Comparison of ENCODE assay signal across 8 cellular contexts in the genomic region with DNA sequence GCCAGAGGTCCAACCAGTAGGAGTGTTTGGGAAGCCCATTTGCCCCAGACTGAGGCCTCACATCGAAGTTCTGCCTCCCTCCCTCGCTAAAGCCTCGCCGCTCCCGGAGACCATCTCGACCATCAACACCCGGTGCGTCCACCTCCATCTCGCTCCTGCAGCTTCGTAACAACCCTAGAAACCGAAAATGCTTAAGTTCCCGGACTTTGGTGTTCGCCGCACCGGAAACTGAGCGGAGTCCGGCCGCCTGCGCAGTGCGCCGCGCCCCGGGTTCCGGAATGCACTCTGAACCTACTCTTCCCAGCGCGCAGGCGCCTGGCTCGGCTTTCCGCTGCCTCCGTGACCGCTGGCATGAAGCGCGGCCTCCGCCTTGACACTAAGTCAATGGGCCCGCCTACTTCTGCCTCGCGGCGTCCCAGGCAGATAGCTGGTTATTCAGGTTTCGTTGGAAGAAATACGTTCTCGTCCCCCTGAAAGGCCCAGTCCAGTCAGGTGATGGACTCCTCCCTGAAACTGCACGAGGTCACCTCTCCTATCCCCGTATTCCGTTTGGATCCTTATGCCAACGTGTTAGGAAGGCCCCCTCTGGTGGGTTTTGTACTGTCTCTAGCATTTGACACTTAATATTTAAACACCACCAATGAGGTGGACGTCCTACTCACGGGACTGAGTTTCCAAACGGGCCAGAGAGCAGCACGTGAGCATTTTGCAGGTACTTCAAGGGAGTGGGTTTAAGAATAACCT. TPM values are rescaled to one million over a fixed set of nuclear protein-coding genes. Genes with fewer than 3 reads are reported as not detected.
DNase-seq lines count a peak whose midpoint lies in the region; TF ChIP-seq lines count a peak whose summit lies in the region.

No MANE protein-coding gene starts in this region.

- TF ChIP-seq CTCF in cardiac muscle cell (IDR thresholded peaks at IDR 0.05; ENCODE audit: low read depth, low read length) (peak; percentile 28), prostate gland (IDR thresholded peaks at IDR 0.05) (peak in 2 of 4 experiments; percentile 2 to 13), uterus (IDR thresholded peaks at IDR 0.05) (peak in 1 of 4 experiments; percentile 6)

- H3K9me3 ChIP-seq in NT2/D1 (ENCODE audit: insufficient read depth, low read length) = no peaks in the 10 kb centered on the region
- H3K9me3 ChIP-seq in cardiac muscle cell (ENCODE audit: low read depth) = no peaks in the 10 kb centered on the region
- H3K9me3 ChIP-seq in prostate gland = no peaks in the 10 kb centered on the region
- H3K9me3 ChIP-seq in uterus = no peaks in the 10 kb centered on the region

- POLR2A ChIA-PET in HEK293T (lab: Yijun Ruan, JAX) = interaction anchor here (0.8 to 1.7 kb wide), 7 partner anchors 10 to 201 kb away, joined by 3 to 7 read pairs (median 4); partner anchors contain the start of genes FABP2 and USP53

- no peaks in the 10 kb centered on the region for H3K4me1 ChIP-seq in NT2/D1 (ENCODE audit: insufficient read depth, insufficient read length)
- H3K4me1 ChIP-seq in cardiac muscle cell (ENCODE audit: low read depth) = no peaks in the 10 kb centered on the region
- H3K4me1 ChIP-seq in prostate gland (replicated peaks) = peaks cover 6% of the 10 kb centered on the region
- peaks cover 0 to 9% of the 10 kb centered on the region in 2 donors for H3K4me1 ChIP-seq in uterus

- peak overlapping the region; percentile 90 for H3K9ac ChIP-seq in NT2/D1 (ENCODE audit: insufficient read length, low read depth)

- H3K4me3 Mint-ChIP-seq in activated naive CD4-positive, alpha-beta T cell treated with anti-CD3 and anti-CD28 coated beads, Interleukin-2, amount 50 U/mL, for 24 hours = peak overlapping the region; percentile 100

- WGBS in prostate gland = under 1% methylated on average over 49 of the region's 49 CpGs

- H3K27ac ChIP-seq in cardiac muscle cell (peak overlapping the region; percentile 92), prostate gland (peak overlapping the region; percentile 84 to 93), uterus (peak overlapping the region; percentile 90 to 95)

- H3K4me3 ChIP-seq in GM08714 (ENCODE audit: low read length) = peak overlapping the region; percentile 98
- H3K4me3 ChIP-seq in NT2/D1 (ENCODE audit: insufficient read length, low read depth) = peak overlapping the region; percentile 94
- H3K4me3 ChIP-seq in cardiac muscle cell = peak overlapping the region; percentile 76
- H3K4me3 ChIP-seq in prostate gland = peak overlapping the region; percentile 57 to 69
- H3K4me3 ChIP-seq in uterus = peak overlapping the region; percentile 71 to 88

- TF ChIP-seq POLR2A in prostate gland (IDR thresholded peaks at IDR 0.05) = peak; percentile 89
- peak; percentile 63 to 82 for TF ChIP-seq POLR2A in uterus (IDR thresholded peaks at IDR 0.05)

- peaks cover 14% of the 10 kb centered on the region for H3K36me3 Mint-ChIP-seq in activated naive CD4-positive, alpha-beta T cell treated with anti-CD3 and anti-CD28 coated beads, Interleukin-2, amount 50 U/mL, for 24 hours

- no peaks in the 10 kb centered on the region for H3K9me3 Mint-ChIP-seq in activated naive CD4-positive, alpha-beta T cell treated with anti-CD3 and anti-CD28 coated beads, Interleukin-2, amount 50 U/mL, for 24 hours

- CTCF ChIA-PET in HEK293T (lab: Yijun Ruan, JAX) = interaction anchor here (1.0 to 1.6 kb wide), 3 partner anchors 17 to 258 kb away, joined by 4 to 5 read pairs (median 4); partner anchors contain the start of gene FABP2

- peak overlapping the region; percentile 99 for H3K27ac Mint-ChIP-seq in activated naive CD4-positive, alpha-beta T cell treated with anti-CD3 and anti-CD28 coated beads, Interleukin-2, amount 50 U/mL, for 24 hours

- H3K36me3 ChIP-seq in NT2/D1 (ENCODE audit: insufficient read depth, insufficient read length, low read length) = peaks cover 22% of the 10 kb centered on the region
- peaks cover 8% of the 10 kb centered on the region for H3K36me3 ChIP-seq in cardiac muscle cell
- no peaks in the 10 kb centered on the region for H3K36me3 ChIP-seq in prostate gland
- H3K36me3 ChIP-seq in uterus = no peaks in the 10 kb centered on the region

- H3K27me3 Mint-ChIP-seq in activated naive CD4-positive, alpha-beta T cell treated with anti-CD3 and anti-CD28 coated beads, Interleukin-2, amount 50 U/mL, for 24 hours = no peaks in the 10 kb centered on the region

- peak; percentile 88 for DNase-seq in HEK293T (ENCODE audit: extremely low spot score)
- peak; percentile 74 for DNase-seq in NT2/D1 (ENCODE audit: low read depth, low spot score)
- DNase-seq in cardiac muscle cell (ENCODE audit: low read depth in 1 of 2, low spot score in 1 of 2) = peak; percentile 95 to 96
- DNase-seq in prostate gland (ENCODE audit: low spot score) = peak; percentile 96
- peak; percentile 90 to 93 for DNase-seq in uterus
- no peak for DNase-seq in NCI-H1417 (lab: John Stamatoyannopoulos, UW)

- H3K27me3 ChIP-seq in NT2/D1 (ENCODE audit: insufficient read depth, insufficient read length) (no peaks in the 10 kb centered on the region), cardiac muscle cell (no peaks in the 10 kb centered on the region), prostate gland (replicated peaks; ENCODE audit: insufficient read depth) (no peaks in the 10 kb centered on the region), uterus (no peaks in the 10 kb centered on the region)

- peaks cover 35% of the 10 kb centered on the region for H3K4me1 Mint-ChIP-seq in activated naive CD4-positive, alpha-beta T cell treated with anti-CD3 and anti-CD28 coated beads, Interleukin-2, amount 50 U/mL, for 24 hours

- intact Hi-C loops in prostate gland (cut with DNase I) (no loop called here), uterus (cut with DNase I; ENCODE audit: low total_unique reads) (no loop called here)

TF ChIP-seq in HEK293T, 16 proteins besides CTCF, POLR2A, EP300 and RAD21:
- TF ChIP-seq ARNT (IDR thresholded peaks at IDR 0.05) (no peak), FOXK2 (IDR thresholded peaks at IDR 0.05) (no peak), BHLHE40 (IDR thresholded peaks at IDR 0.05; ENCODE audit: borderline replicate concordance) (no peak), NFRKB (IDR thresholded peaks at IDR 0.05) (no peak), LEF1 (IDR thresholded peaks at IDR 0.05; ENCODE audit: borderline replicate concordance) (no peak), CTBP1 (IDR thresholded peaks at IDR 0.05; ENCODE audit: borderline replicate concordance) (no peak), ELF4 (IDR thresholded peaks at IDR 0.05) (no peak), SUZ12 (IDR thresholded peaks at IDR 0.05) (no peak), FOXM1 (IDR thresholded peaks at IDR 0.05; ENCODE audit: borderline replicate concordance) (peak; percentile 37; the same call in 1 of the 2 replicates), L3MBTL2 (conservative IDR thresholded peaks at IDR 0.05) (peak; percentile 97), TARDBP (IDR thresholded peaks at IDR 0.05) (no peak)
- TF ChIP-seq, protein P1, sequence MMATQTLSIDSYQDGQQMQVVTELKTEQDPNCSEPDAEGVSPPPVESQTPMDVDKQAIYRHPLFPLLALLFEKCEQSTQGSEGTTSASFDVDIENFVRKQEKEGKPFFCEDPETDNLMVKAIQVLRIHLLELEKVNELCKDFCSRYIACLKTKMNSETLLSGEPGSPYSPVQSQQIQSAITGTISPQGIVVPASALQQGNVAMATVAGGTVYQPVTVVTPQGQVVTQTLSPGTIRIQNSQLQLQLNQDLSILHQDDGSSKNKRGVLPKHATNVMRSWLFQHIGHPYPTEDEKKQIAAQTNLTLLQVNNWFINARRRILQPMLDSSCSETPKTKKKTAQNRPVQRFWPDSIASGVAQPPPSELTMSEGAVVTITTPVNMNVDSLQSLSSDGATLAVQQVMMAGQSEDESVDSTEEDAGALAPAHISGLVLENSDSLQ (IDR thresholded peaks at IDR 0.05) = 0 out of 2 replicates have a peak, but pooled peaks have one; percentile 5

RNA-seq across cellular contexts. Expression of gene FABP2, which starts 21.4 kb away (rescaled TPM):
- 5.5 and 6.0 TPM in 2 replicates for total RNA-seq in cardiac muscle cell
- polyA plus RNA-seq in cardiac muscle cell = 9.9 and 12.4 TPM in 2 replicates
- not detected for total RNA-seq in prostate gland
- total RNA-seq in uterus = not detected

Comparison
In these comparisons a context has a peak if more than half of its experiments do, and no peak if none do; other contexts are left out.
1. DNase-seq: peak in HEK293T (single experiment), NT2/D1 (single experiment), cardiac muscle cell (2 of 2), prostate gland (single experiment) and uterus (2 of 2); none in NCI-H1417 (0 of 3).
2. Peak in every context shown above with its lines, with median percentiles within 50 percentile points of each other: H3K4me3 ChIP-seq and H3K27ac ChIP-seq.